ENCODE assay signal across 17 cellular contexts in the genomic region with DNA sequence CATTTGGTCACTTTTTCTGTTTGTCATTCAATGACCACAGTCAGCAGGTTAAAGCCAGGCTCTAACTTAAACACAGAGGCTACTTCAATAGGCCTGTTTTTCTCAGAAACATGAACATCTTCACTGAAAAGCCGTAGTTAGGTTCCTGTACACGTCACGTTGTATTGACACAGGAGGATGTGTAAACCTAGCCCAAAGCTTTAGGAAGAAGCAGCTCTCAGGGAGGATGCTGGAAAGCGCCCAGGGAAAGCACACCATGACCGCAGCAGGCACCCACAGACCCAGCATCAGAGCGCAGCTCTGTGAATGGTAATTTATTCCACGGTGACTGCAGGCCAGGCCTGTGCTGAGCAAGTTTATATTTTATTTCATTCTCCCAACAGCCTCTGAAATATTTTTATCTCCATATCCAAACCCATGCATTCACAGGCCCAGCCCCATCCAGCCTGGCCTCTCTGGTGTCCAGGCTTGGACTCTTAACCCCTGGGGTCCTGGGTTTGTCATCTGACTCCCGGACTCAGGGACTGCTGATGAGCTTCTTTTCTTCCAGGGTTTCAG. TPM values are rescaled to one million over a fixed set of nuclear protein-coding genes. Genes with fewer than 3 reads are reported as not detected.
DNase-seq lines count a peak whose midpoint lies in the region; ATAC-seq and TF ChIP-seq lines count a peak whose summit lies in the region.
"Had no signal": no experiment of that assay in that cellular context is flagged by ENCODE, and none has a peak within 500 bp of the region (broad histone marks: within the 10 kb centered on the region; RNA-seq: fewer than 3 reads in every experiment).

No MANE protein-coding gene starts in this region.

- no peak overlapping the region for H2AFZ ChIP-seq in GM23338

- H3K4me1 ChIP-seq in stomach smooth muscle (ENCODE audit: control insufficient read depth, insufficient read depth, low read length) (peaks cover 63% of the 10 kb centered on the region), GM23338 (ENCODE audit: insufficient read depth) (no peaks in the 10 kb centered on the region)

- H3K4me1 Mint-ChIP-seq in brain (peaks cover 50% of the 10 kb centered on the region), glutamatergic neuron (ENCODE audit: low read depth, unreplicated experiment) (peaks cover 18% of the 10 kb centered on the region), GM23338 (peaks cover 6% of the 10 kb centered on the region; the same call in 2 of the 3 replicates)

- H3K79me2 ChIP-seq in GM23338 (replicated peaks; ENCODE audit: insufficient read depth), result no peaks in the 10 kb centered on the region

- H3K27ac ChIP-seq in stomach smooth muscle (ENCODE audit: low read length) (peak overlapping the region; percentile 42), substantia nigra (ENCODE audit: low read depth, low read length, poor library complexity, severe bottlenecking) (no peak overlapping the region), GM23338 (ENCODE audit: low read depth) (no peak overlapping the region)

- H4K20me1 ChIP-seq in GM23338 (replicated peaks; ENCODE audit: insufficient read depth), result no peaks in the 10 kb centered on the region

- peak; percentile 46 for DNase-seq in HT1080 (ENCODE audit: low read depth)
- peak; percentile 73 for DNase-seq in hepatic stellate cell (ENCODE audit: low spot score)
- no peak for DNase-seq in substantia nigra (lab: John Stamatoyannopoulos, UW)
- DNase-seq in glutamatergic neuron, result no peak
- DNase-seq in GM23338 (ENCODE audit: low spot score), result no peak
- no peak for DNase-seq in HEK293T (ENCODE audit: extremely low spot score)
- DNase-seq: activated CD4-positive, CD25-positive, alpha-beta regulatory T cell treated with anti-CD3 and anti-CD28 coated beads, Interleukin-2, amount 50 U/mL, for 72 hours; AML-193; NCI-H146; NCI-H446 treated with DMSO at 0.1 percent for 48 hours; nephron progenitor cell; retina; stimulated activated CD4-positive, alpha-beta T cell treated with anti-CD3 and anti-CD28 coated beads, Interleukin-15, amount 100 ng/mL, for 24 hours had no signal

- no peaks in the 10 kb centered on the region for H3K9me3 ChIP-seq in stomach smooth muscle (ENCODE audit: control insufficient read depth in 2 of 2, low read length in 2 of 2)

- H3K4me3 Mint-ChIP-seq in brain (no peak overlapping the region), glutamatergic neuron (ENCODE audit: unreplicated experiment) (no peak overlapping the region), GM23338 (no peak overlapping the region)
- H3K4me3 Mint-ChIP-seq: nephron progenitor cell; stimulated activated naive CD8-positive, alpha-beta T cell treated with anti-CD3 and anti-CD28 coated beads, Interleukin-15, Interleukin-2, amounts not matched to agents 100 ng/mL and 50 ng/mL, for 24 hours; T-helper 2 cell treated with Interferon-gamma antibody and Interleukin-4, amounts not matched to agents 5 μg/mL and 100 μg/mL, for 36 hours had no signal

- no peak overlapping the region for H3K4me2 ChIP-seq in GM23338

- H3K9me3 Mint-ChIP-seq in brain (peaks cover 0 to 2% (median 0%) of the 10 kb centered on the region in 5 experiments), glutamatergic neuron (ENCODE audit: unreplicated experiment) (peaks cover 6% of the 10 kb centered on the region), GM23338 (no peaks in the 10 kb centered on the region)
- H3K9me3 Mint-ChIP-seq: nephron progenitor cell; stimulated activated naive CD8-positive, alpha-beta T cell treated with anti-CD3 and anti-CD28 coated beads, Interleukin-15, Interleukin-2, amounts not matched to agents 100 ng/mL and 50 ng/mL, for 24 hours; T-helper 2 cell treated with Interferon-gamma antibody and Interleukin-4, amounts not matched to agents 5 μg/mL and 100 μg/mL, for 36 hours had no signal

- CTCF ChIA-PET in HEK293T (lab: Yijun Ruan, JAX), result interaction anchor here (0.7 kb wide), 1 partner anchor 109 kb away, joined by 4 read pairs; no protein-coding TSS in a partner anchor

- TF ChIP-seq CTCF in brain (conservative IDR thresholded peaks at IDR 0.05), result no peak
- TF ChIP-seq CTCF in glutamatergic neuron (IDR thresholded peaks at IDR 0.05; ENCODE audit: partially characterized antibody, unreplicated experiment), result no peak
- no peak for TF ChIP-seq CTCF in GM23338 (conservative IDR thresholded peaks at IDR 0.05; ENCODE audit: low read depth in 2 of 2)

- H3K27me3 ChIP-seq in stomach smooth muscle (ENCODE audit: control insufficient read depth in 1 of 2, insufficient read depth in 2 of 2, low read length in 2 of 2) (no peaks in the 10 kb centered on the region), GM23338 (ENCODE audit: insufficient read depth) (no peaks in the 10 kb centered on the region)

- H3K4me3 ChIP-seq in stomach smooth muscle (ENCODE audit: low read length in 2 of 2), result no peak overlapping the region
- H3K4me3 ChIP-seq in GM23338, result no peak overlapping the region

- H3K9ac ChIP-seq in stomach smooth muscle (ENCODE audit: low read length in 2 of 2), result peak overlapping the region in 1 of 2 donors; percentile 23

- no peaks in the 10 kb centered on the region for H3F3A ChIP-seq in GM23338 (replicated peaks; ENCODE audit: low read depth)

- H3K27ac Mint-ChIP-seq in brain, result peak overlapping the region in 3 of 5 experiments; percentile 18 to 58 (median 55)
- H3K27ac Mint-ChIP-seq in glutamatergic neuron (ENCODE audit: unreplicated experiment), result no peak overlapping the region
- no peak overlapping the region for H3K27ac Mint-ChIP-seq in GM23338
- H3K27ac Mint-ChIP-seq: nephron progenitor cell; stimulated activated naive CD8-positive, alpha-beta T cell treated with anti-CD3 and anti-CD28 coated beads, Interleukin-15, Interleukin-2, amounts not matched to agents 100 ng/mL and 50 ng/mL, for 24 hours; T-helper 2 cell treated with Interferon-gamma antibody and Interleukin-4, amounts not matched to agents 5 μg/mL and 100 μg/mL, for 36 hours had no signal

- H3K36me3 Mint-ChIP-seq in brain (no peaks in the 10 kb centered on the region), glutamatergic neuron (ENCODE audit: unreplicated experiment) (peaks cover 4% of the 10 kb centered on the region), GM23338 (ENCODE audit: low read depth) (no peaks in the 10 kb centered on the region)

- no peaks in the 10 kb centered on the region for H3K9me2 ChIP-seq in GM23338 (ENCODE audit: insufficient read depth)

- ATAC-seq in GM23338, result no peak

- no peaks in the 10 kb centered on the region for H3K27me3 Mint-ChIP-seq in brain
- H3K27me3 Mint-ChIP-seq in glutamatergic neuron (ENCODE audit: unreplicated experiment), result no peaks in the 10 kb centered on the region
- peaks cover 5% of the 10 kb centered on the region for H3K27me3 Mint-ChIP-seq in GM23338 (ENCODE audit: insufficient read depth, low read depth, poor library complexity)
- H3K27me3 Mint-ChIP-seq: stimulated activated naive CD8-positive, alpha-beta T cell treated with anti-CD3 and anti-CD28 coated beads, Interleukin-15, Interleukin-2, amounts not matched to agents 100 ng/mL and 50 ng/mL, for 24 hours had no signal

- H3K36me3 ChIP-seq in stomach smooth muscle (ENCODE audit: control insufficient read depth in 2 of 2, insufficient read depth in 2 of 2, low read length in 2 of 2) (no peaks in the 10 kb centered on the region), GM23338 (ENCODE audit: insufficient read depth) (no peaks in the 10 kb centered on the region)

- POLR2A ChIA-PET in HEK293T (lab: Yijun Ruan, JAX), result interaction anchor here (0.6 kb wide), 1 partner anchor 23 kb away, joined by 3 read pairs; no protein-coding TSS in a partner anchor

TF ChIP-seq in GM23338, 12 proteins besides CTCF, POLR2A, EP300 and RAD21 (continues in another document):
- no peak for TF ChIP-seq EZH2 (IDR thresholded peaks at IDR 0.05; ENCODE audit: low read depth, unreplicated experiment)
- TF ChIP-seq JUNB (IDR thresholded peaks at IDR 0.05; ENCODE audit: unreplicated experiment), result no peak
- TF ChIP-seq, protein P1, sequence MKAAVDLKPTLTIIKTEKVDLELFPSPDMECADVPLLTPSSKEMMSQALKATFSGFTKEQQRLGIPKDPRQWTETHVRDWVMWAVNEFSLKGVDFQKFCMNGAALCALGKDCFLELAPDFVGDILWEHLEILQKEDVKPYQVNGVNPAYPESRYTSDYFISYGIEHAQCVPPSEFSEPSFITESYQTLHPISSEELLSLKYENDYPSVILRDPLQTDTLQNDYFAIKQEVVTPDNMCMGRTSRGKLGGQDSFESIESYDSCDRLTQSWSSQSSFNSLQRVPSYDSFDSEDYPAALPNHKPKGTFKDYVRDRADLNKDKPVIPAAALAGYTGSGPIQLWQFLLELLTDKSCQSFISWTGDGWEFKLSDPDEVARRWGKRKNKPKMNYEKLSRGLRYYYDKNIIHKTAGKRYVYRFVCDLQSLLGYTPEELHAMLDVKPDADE (IDR thresholded peaks at IDR 0.05), result no peak
- no peak for TF ChIP-seq ZNF114 (CRISPR knock-in tag; IDR thresholded peaks at IDR 0.05)

TF ChIP-seq in HEK293T, 16 proteins besides CTCF, POLR2A, EP300 and RAD21:
- TF ChIP-seq, protein P2, sequence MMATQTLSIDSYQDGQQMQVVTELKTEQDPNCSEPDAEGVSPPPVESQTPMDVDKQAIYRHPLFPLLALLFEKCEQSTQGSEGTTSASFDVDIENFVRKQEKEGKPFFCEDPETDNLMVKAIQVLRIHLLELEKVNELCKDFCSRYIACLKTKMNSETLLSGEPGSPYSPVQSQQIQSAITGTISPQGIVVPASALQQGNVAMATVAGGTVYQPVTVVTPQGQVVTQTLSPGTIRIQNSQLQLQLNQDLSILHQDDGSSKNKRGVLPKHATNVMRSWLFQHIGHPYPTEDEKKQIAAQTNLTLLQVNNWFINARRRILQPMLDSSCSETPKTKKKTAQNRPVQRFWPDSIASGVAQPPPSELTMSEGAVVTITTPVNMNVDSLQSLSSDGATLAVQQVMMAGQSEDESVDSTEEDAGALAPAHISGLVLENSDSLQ (IDR thresholded peaks at IDR 0.05), result no peak
- TF ChIP-seq HDGF (IDR thresholded peaks at IDR 0.05; ENCODE audit: borderline replicate concordance) (no peak), SUZ12 (IDR thresholded peaks at IDR 0.05) (no peak), ZNF384 (IDR thresholded peaks at IDR 0.05) (no peak), FOXA1 (IDR thresholded peaks at IDR 0.05) (no peak), NFRKB (IDR thresholded peaks at IDR 0.05) (no peak), FOXK2 (IDR thresholded peaks at IDR 0.05) (no peak), BHLHE40 (IDR thresholded peaks at IDR 0.05; ENCODE audit: borderline replicate concordance) (no peak)

RNA-seq across cellular contexts. Expression of a gene that starts 51.1 kb away (rescaled TPM):
- total RNA-seq in HT1080 (2014; rRNA removed; shearing (Covaris generic)), result 17.4 and 19.4 TPM in 2 replicates
- 12.0 and 13.1 TPM in 2 replicates for polyA plus RNA-seq in HT1080 (2015; cell fraction: cytosol; rRNA removed)
- 6.6 and 6.9 TPM in 2 replicates for polyA plus RNA-seq in HT1080 (2015; cell fraction: nucleus; rRNA removed)
- 13.7 TPM for polyA plus RNA-seq in brain (ENCODE audit: insufficient read depth, low read depth, low replicate concordance)
- total RNA-seq in glutamatergic neuron (ENCODE audit: unreplicated experiment), result 13.9 TPM
- 16.5 and 20.2 TPM in 2 replicates for total RNA-seq in GM23338 (2014; rRNA removed; shearing (Covaris generic))
- polyA plus RNA-seq in GM23338 (2016; fragmentation: Nextera tagmentation; extraction: Ambion mirVana), result 11.3 and 11.6 TPM in 2 replicates

Comparison
In these comparisons a context has a peak if more than half of its experiments do, and no peak if none do; other contexts are left out.
1. DNase-seq: peak in HT1080 (single experiment) and hepatic stellate cell (single experiment); none in substantia nigra (0 of 49), glutamatergic neuron (single experiment), GM23338 (single experiment) and HEK293T (single experiment).
2. H3K27ac Mint-ChIP-seq: peak in brain (3 of 5); none in glutamatergic neuron (single experiment) and GM23338 (single experiment).